In genomic region chr20:2537101-2537500, GRCh38 we compare ENCODE assay signal across 38 cellular contexts. TPM values are rescaled to one million over a fixed set of nuclear protein-coding genes. Genes with fewer than 3 reads are reported as not detected.
"Had no signal": no experiment of that assay in that cellular context is flagged by ENCODE, and none has a peak within 500 bp of the region (broad histone marks: within the 10 kb centered on the region; RNA-seq: fewer than 3 reads in every experiment).

No MANE protein-coding gene starts in this region.

- H3K27me3 ChIP-seq: adrenal gland, ascending aorta, body of pancreas had no signal

- H3K36me3 ChIP-seq: adrenal gland, ascending aorta, brain microvascular endothelial cell, breast epithelium, cardiac muscle cell had no signal

- ATAC-seq: activated naive CD4-positive, alpha-beta T cell treated with anti-CD3 and anti-CD28 coated beads, Interleukin-2, amount 50 U/mL, for 72 hours; activated naive CD8-positive, alpha-beta T cell treated with anti-CD3 and anti-CD28 coated beads, Interleukin-2, amount 50 U/mL, for 24 hours; activated T-cell treated with anti-CD3 and anti-CD28 coated beads, Interleukin-2, amount 50 U/mL, for 4 hours; activated T-cell treated with anti-CD3 and anti-CD28 coated beads, Interleukin-2, amount 50 U/mL, for 72 hours; activated T-helper 17 cell treated with anti-CD3 and anti-CD28 coated beads, Interleukin-2, amount 50 U/mL, for 72 hours; body of pancreas had no signal

- DNase-seq: activated effector memory CD4-positive, alpha-beta T cell treated with anti-CD3 and anti-CD28 coated beads, Interleukin-2, amount 50 U/mL, for 16 hours; activated effector memory CD4-positive, alpha-beta T cell treated with Interleukin-2 at 50 U/mL for 16 hours; activated gamma-delta T cell; activated gamma-delta T cell treated with Interleukin-2 at 50 U/mL for 16 hours; activated naive CD4-positive, alpha-beta T cell; activated naive CD4-positive, alpha-beta T cell treated with anti-CD3 and anti-CD28 coated beads for 36 hours; activated naive CD4-positive, alpha-beta T cell treated with anti-CD3 and anti-CD28 coated beads, Interleukin-2, amount 10 ng/mL, durations not matched to agents 7 days and 5 days; activated naive CD4-positive, alpha-beta T cell treated with anti-CD3 and anti-CD28 coated beads, Interleukin-2, amount 50 U/mL, for 16 hours; activated naive CD4-positive, alpha-beta T cell treated with Interleukin-2 at 50 U/mL for 16 hours; activated naive CD8-positive, alpha-beta T cell treated with anti-CD3 and anti-CD28 coated beads for 36 hours; activated naive CD8-positive, alpha-beta T cell treated with anti-CD3 and anti-CD28 coated beads, Interleukin-2, amount 10 ng/mL, durations not matched to agents 7 days and 5 days; activated naive CD8-positive, alpha-beta T cell treated with anti-CD3 and anti-CD28 coated beads, Interleukin-2, amount 50 U/mL, for 24 hours; activated T-cell treated with anti-CD3 and anti-CD28 coated beads for 4 hours; activated T-cell treated with anti-CD3 and anti-CD28 coated beads, Interleukin-2, amount 50 U/mL, for 1 hour; activated T-cell treated with anti-CD3 and anti-CD28 coated beads, Interleukin-2, amount 50 U/mL, for 24 hours; activated T-cell treated with anti-CD3 and anti-CD28 coated beads, Interleukin-2, amount 50 U/mL, for 4 hours; activated T-cell treated with anti-CD3 and anti-CD28 coated beads, Interleukin-2, amount 50 U/mL, for 48 hours; activated T-cell treated with anti-CD3 and anti-CD28 coated beads, Interleukin-2, amount 50 U/mL, for 72 hours; adrenal gland; amniotic stem cell; amygdala; anterior cingulate cortex; aorta; body of pancreas; brain microvascular endothelial cell; caudate nucleus; central memory CD4-positive, alpha-beta T cell; cerebellar nuclear complex had no signal

- H3K27ac ChIP-seq: adrenal gland, ascending aorta, body of pancreas, brain microvascular endothelial cell, breast epithelium, cardiac muscle cell had no signal

- H3K4me3 ChIP-seq: adrenal gland, ascending aorta, body of pancreas, breast epithelium, cardiac muscle cell had no signal

- H3K4me1 ChIP-seq: ascending aorta, body of pancreas, breast epithelium had no signal

- H3K9me3 ChIP-seq: adrenal gland, ascending aorta, body of pancreas, breast epithelium had no signal

RNA-seq across cellular contexts. Expression of gene TMC2, which starts 0.7 kb away (rescaled TPM):
- total RNA-seq: activated naive CD4-positive, alpha-beta T cell treated with anti-CD3 and anti-CD28 coated beads for 36 hours; activated naive CD4-positive, alpha-beta T cell treated with anti-CD3 and anti-CD28 coated beads, Interleukin-2, amount 50 U/mL, for 72 hours; activated naive CD8-positive, alpha-beta T cell treated with anti-CD3 and anti-CD28 coated beads for 36 hours; activated naive CD8-positive, alpha-beta T cell treated with anti-CD3 and anti-CD28 coated beads, Interleukin-2, amount 10 ng/mL, durations not matched to agents 7 days and 5 days; activated T-cell treated with anti-CD3 and anti-CD28 coated beads, Interleukin-2, amount 50 U/mL, for 4 hours; activated T-cell treated with anti-CD3 and anti-CD28 coated beads, Interleukin-2, amount 50 U/mL, for 72 hours; activated T-helper 1 cell treated with anti-CD3 and anti-CD28 coated beads, Interleukin-12 subunit alpha, Interleukin-12 subunit beta, Interleukin-2, Interleukin-4 antibody, amounts not matched to agents 30 ng/mL and 10 ng/mL and 1 ng/mL, durations not matched to agents 14 hours and 24 hours and 36 hours; activated T-helper 17 cell treated with anti-CD3 and anti-CD28 coated beads, Interleukin-2, amount 50 U/mL, for 72 hours; activated T-helper 2 cell treated with anti-CD3 and anti-CD28 coated beads, Interferon-gamma antibody, Interleukin-2, Interleukin-4, amounts not matched to agents 10 μg/mL and 5 μg/mL and 100 μg/mL, durations not matched to agents 14 hours and 24 hours and 36 hours; ascending aorta; astrocyte; bronchial epithelial cell; cardiac muscle cell; chondrocyte had no signal
- polyA plus RNA-seq: cardiac muscle cell had no signal
